ENCODE assay signal across 14 cellular contexts in the genomic region with DNA sequence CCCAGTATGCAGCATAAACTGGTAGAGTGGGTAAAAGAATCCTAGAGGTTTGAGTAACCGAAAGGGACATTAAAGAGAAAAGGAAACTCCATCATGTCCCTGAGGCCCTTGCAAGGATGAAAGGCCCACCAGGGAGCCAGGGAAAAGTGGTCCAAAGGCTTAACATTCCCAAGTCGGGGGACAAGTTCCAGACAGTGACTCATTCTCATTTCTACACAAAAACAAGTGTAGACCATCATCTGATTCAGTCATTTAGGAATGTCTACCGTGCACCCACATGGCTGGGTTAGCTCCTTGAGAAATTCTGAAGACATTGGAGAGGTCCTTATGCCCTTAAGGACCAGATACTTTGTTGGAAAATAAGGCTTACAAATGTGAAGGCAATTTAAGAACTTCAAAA. TPM values are rescaled to one million over a fixed set of nuclear protein-coding genes. Genes with fewer than 3 reads are reported as not detected.
DNase-seq lines count a peak whose midpoint lies in the region; ATAC-seq and TF ChIP-seq lines count a peak whose summit lies in the region.
"Had no signal": no experiment of that assay in that cellular context is flagged by ENCODE, and none has a peak within 500 bp of the region (broad histone marks: within the 10 kb centered on the region; RNA-seq: fewer than 3 reads in every experiment).

No MANE protein-coding gene starts in this region.

- TF ChIP-seq CTCF in SK-N-SH (IDR thresholded peaks at IDR 0.05), result no peak
- TF ChIP-seq CTCF in foreskin fibroblast (IDR thresholded peaks at IDR 0.05; ENCODE audit: low read depth, low read length), result no peak

- peak; percentile 80 for DNase-seq in EL
- DNase-seq in SK-N-SH, result no peak
- peak; percentile 76 for DNase-seq in foreskin fibroblast
- peak; percentile 75 for DNase-seq in posterior vena cava (ENCODE audit: low spot score)
- DNase-seq in NCI-H345 treated with DMSO at 0.1 percent for 48 hours (lab: John Stamatoyannopoulos, UW; ENCODE audit: unreplicated experiment), result no peak
- no peak for DNase-seq in COLO668 (lab: John Stamatoyannopoulos, UW; ENCODE audit: unreplicated experiment)
- no peak for DNase-seq in stimulated activated naive CD8-positive, alpha-beta T cell treated with anti-CD3 and anti-CD28 coated beads, Interleukin-15, amount 100 ng/mL, for 72 hours
- no peak for DNase-seq in activated naive CD4-positive, alpha-beta T cell treated with anti-CD3 and anti-CD28 coated beads, Interleukin-2, amount 50 U/mL, for 16 hours
- DNase-seq: activated CD8-positive, alpha-beta T cell treated with anti-CD3 and anti-CD28 coated beads, Interleukin-2, amount 10 ng/mL, durations not matched to agents 7 days and 5 days; COR-L47; GOT3; NCI-H2029; nucleus accumbens had no signal

- H3K4me3 ChIP-seq in SK-N-SH (ENCODE audit: low read depth in 2 of 2, low read length in 1 of 2), result no peak overlapping the region
- H3K4me3 ChIP-seq in foreskin fibroblast (ENCODE audit: low read depth in 1 of 2, low read length in 2 of 2), result no peak overlapping the region
- H3K4me3 ChIP-seq: SK-N-MC had no signal

- WGBS in SK-N-SH (ENCODE audit: low lambda C conversion rate), result 18% methylated on average over 3 of the region's 3 CpGs

- intact Hi-C loops in posterior vena cava (cut with DNase I), result no loop called here

- H3K9me2 ChIP-seq in SK-N-SH, result no peaks in the 10 kb centered on the region

- peak overlapping the region in 1 of 2 experiments; percentile 65; a peak in 2 of 4 replicates for H3K27ac ChIP-seq in SK-N-SH (ENCODE audit: low read depth in 2 of 2, low read length in 1 of 2)
- H3K27ac ChIP-seq: SK-N-MC had no signal

- no peak for ATAC-seq in stimulated activated naive CD8-positive, alpha-beta T cell treated with anti-CD3 and anti-CD28 coated beads, Interleukin-15, amount 100 ng/mL, for 72 hours
- ATAC-seq: activated CD8-positive, alpha-beta T cell treated with anti-CD3 and anti-CD28 coated beads, Interleukin-2, amount 10 ng/mL, durations not matched to agents 7 days and 5 days had no signal

- H3K27ac Mint-ChIP-seq in stimulated activated naive CD8-positive, alpha-beta T cell treated with anti-CD3 and anti-CD28 coated beads, Interleukin-15, amount 100 ng/mL, for 72 hours, result no peak overlapping the region
- H3K27ac Mint-ChIP-seq: activated CD8-positive, alpha-beta T cell treated with anti-CD3 and anti-CD28 coated beads, Interleukin-2, amount 10 ng/mL, durations not matched to agents 7 days and 5 days had no signal

- no peaks in the 10 kb centered on the region for H3K79me2 ChIP-seq in SK-N-SH (ENCODE audit: insufficient read depth)

- H3K9ac ChIP-seq in SK-N-SH, result no peak overlapping the region

- CTCF ChIA-PET in SK-N-SH (lab: Yijun Ruan, JAX), result no interaction called here

- H3K9me3 Mint-ChIP-seq in stimulated activated naive CD8-positive, alpha-beta T cell treated with anti-CD3 and anti-CD28 coated beads, Interleukin-15, amount 100 ng/mL, for 72 hours, result no peaks in the 10 kb centered on the region

- peaks cover 26% of the 10 kb centered on the region for H3K27me3 Mint-ChIP-seq in stimulated activated naive CD8-positive, alpha-beta T cell treated with anti-CD3 and anti-CD28 coated beads, Interleukin-15, amount 100 ng/mL, for 72 hours

- H3K36me3 ChIP-seq in SK-N-SH (replicated peaks in 1 of 2; ENCODE audit: control insufficient read depth in 1 of 2, insufficient read depth in 2 of 2, low read length in 1 of 2), result no peaks in the 10 kb centered on the region

- no peaks in the 10 kb centered on the region for H3K9me3 ChIP-seq in SK-N-SH

- TF ChIP-seq EP300 in SK-N-SH (IDR thresholded peaks at IDR 0.05; ENCODE audit: borderline replicate concordance in 1 of 2, low read depth in 1 of 2, low read length in 1 of 2), result peak in 1 of 2 experiments; percentile 26; a peak in 1 of 4 replicates

- H3K4me2 ChIP-seq in SK-N-SH, result no peak overlapping the region; the same call in 1 of the 2 replicates

- H3K4me1 Mint-ChIP-seq in stimulated activated naive CD8-positive, alpha-beta T cell treated with anti-CD3 and anti-CD28 coated beads, Interleukin-15, amount 100 ng/mL, for 72 hours, result no peaks in the 10 kb centered on the region

- POLR2A ChIA-PET in SK-N-SH (lab: Yijun Ruan, JAX), result no interaction called here

- no peak for TF ChIP-seq RAD21 in SK-N-SH (IDR thresholded peaks at IDR 0.05; ENCODE audit: low read length)

- H3K4me1 ChIP-seq in SK-N-SH (ENCODE audit: control insufficient read depth in 1 of 2, insufficient read depth in 2 of 2, low read depth in 1 of 2, low read length in 1 of 2), result peaks cover 0 to 7% of the 10 kb centered on the region in 2 experiments; a peak in 2 of 4 replicates

- peaks cover 16% of the 10 kb centered on the region for H3F3A ChIP-seq in SK-N-SH (replicated peaks; ENCODE audit: insufficient read depth)

- no peaks in the 10 kb centered on the region for H4K20me1 ChIP-seq in SK-N-SH (ENCODE audit: insufficient read depth)

- H3K27me3 ChIP-seq in SK-N-SH (ENCODE audit: insufficient read depth), result no peaks in the 10 kb centered on the region

- no peak overlapping the region for H3K4me3 Mint-ChIP-seq in stimulated activated naive CD8-positive, alpha-beta T cell treated with anti-CD3 and anti-CD28 coated beads, Interleukin-15, amount 100 ng/mL, for 72 hours
- H3K4me3 Mint-ChIP-seq: activated CD8-positive, alpha-beta T cell treated with anti-CD3 and anti-CD28 coated beads, Interleukin-2, amount 10 ng/mL, durations not matched to agents 7 days and 5 days had no signal

- peak overlapping the region; percentile 44; the same call in 1 of the 2 replicates for H2AFZ ChIP-seq in SK-N-SH (ENCODE audit: low read depth)

TF ChIP-seq in SK-N-SH, 30 proteins besides CTCF, POLR2A, EP300 and RAD21 (continues in another document):
- TF ChIP-seq FOSL2 (IDR thresholded peaks at IDR 0.05; ENCODE audit: borderline replicate concordance, low read depth) (peak; percentile 80), JUND (IDR thresholded peaks at IDR 0.05) (peak; percentile 66), SMC3 (IDR thresholded peaks at IDR 0.05; ENCODE audit: low read depth, low read length) (no peak), RXRA (IDR thresholded peaks at IDR 0.05; ENCODE audit: borderline replicate concordance, low read depth) (no peak), CHD2 (IDR thresholded peaks at IDR 0.05; ENCODE audit: low read length, partially characterized antibody) (no peak), MEF2A (IDR thresholded peaks at IDR 0.05; ENCODE audit: borderline replicate concordance, low read depth) (no peak), GATA2 (CRISPR knock-in tag; IDR thresholded peaks at IDR 0.05) (no peak), FOXJ3 (CRISPR knock-in tag; IDR thresholded peaks at IDR 0.05) (no peak), TEAD4 (IDR thresholded peaks at IDR 0.05; ENCODE audit: borderline replicate concordance, insufficient read depth) (no peak), MXI1 (IDR thresholded peaks at IDR 0.05; ENCODE audit: low read depth, low read length) (no peak)
- TF ChIP-seq, protein P1, sequence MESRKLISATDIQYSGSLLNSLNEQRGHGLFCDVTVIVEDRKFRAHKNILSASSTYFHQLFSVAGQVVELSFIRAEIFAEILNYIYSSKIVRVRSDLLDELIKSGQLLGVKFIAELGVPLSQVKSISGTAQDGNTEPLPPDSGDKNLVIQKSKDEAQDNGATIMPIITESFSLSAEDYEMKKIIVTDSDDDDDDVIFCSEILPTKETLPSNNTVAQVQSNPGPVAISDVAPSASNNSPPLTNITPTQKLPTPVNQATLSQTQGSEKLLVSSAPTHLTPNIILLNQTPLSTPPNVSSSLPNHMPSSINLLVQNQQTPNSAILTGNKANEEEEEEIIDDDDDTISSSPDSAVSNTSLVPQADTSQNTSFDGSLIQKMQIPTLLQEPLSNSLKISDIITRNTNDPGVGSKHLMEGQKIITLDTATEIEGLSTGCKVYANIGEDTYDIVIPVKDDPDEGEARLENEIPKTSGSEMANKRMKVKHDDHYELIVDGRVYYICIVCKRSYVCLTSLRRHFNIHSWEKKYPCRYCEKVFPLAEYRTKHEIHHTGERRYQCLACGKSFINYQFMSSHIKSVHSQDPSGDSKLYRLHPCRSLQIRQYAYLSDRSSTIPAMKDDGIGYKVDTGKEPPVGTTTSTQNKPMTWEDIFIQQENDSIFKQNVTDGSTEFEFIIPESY (IDR thresholded peaks at IDR 0.05; ENCODE audit: borderline replicate concordance, low read depth), result no peak
- TF ChIP-seq, protein P2, sequence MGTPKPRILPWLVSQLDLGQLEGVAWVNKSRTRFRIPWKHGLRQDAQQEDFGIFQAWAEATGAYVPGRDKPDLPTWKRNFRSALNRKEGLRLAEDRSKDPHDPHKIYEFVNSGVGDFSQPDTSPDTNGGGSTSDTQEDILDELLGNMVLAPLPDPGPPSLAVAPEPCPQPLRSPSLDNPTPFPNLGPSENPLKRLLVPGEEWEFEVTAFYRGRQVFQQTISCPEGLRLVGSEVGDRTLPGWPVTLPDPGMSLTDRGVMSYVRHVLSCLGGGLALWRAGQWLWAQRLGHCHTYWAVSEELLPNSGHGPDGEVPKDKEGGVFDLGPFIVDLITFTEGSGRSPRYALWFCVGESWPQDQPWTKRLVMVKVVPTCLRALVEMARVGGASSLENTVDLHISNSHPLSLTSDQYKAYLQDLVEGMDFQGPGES (IDR thresholded peaks at IDR 0.05; ENCODE audit: low read depth, low read length), result no peak
- TF ChIP-seq, protein P3, sequence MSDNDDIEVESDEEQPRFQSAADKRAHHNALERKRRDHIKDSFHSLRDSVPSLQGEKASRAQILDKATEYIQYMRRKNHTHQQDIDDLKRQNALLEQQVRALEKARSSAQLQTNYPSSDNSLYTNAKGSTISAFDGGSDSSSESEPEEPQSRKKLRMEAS (IDR thresholded peaks at IDR 0.05; ENCODE audit: low read depth), result 0 out of 2 replicates have a peak, but pooled peaks have one; percentile 34

RNA-seq across cellular contexts. Expression of a gene that starts 4.8 kb away (rescaled TPM):
- polyA plus RNA-seq in SK-N-SH (2012; rRNA removed), result 1.3 and 2.2 TPM in 2 replicates
- 1.0 and 1.2 TPM in 2 replicates for polyA plus RNA-seq in SK-N-SH (2012; cell fraction: cytosol; rRNA removed)
- 1.0 and 1.3 TPM in 2 replicates for polyA plus RNA-seq in SK-N-SH (2012; cell fraction: nucleus; rRNA removed)
- 10 to 100 TPM; 20.8 to 29.6 TPM for total RNA-seq in posterior vena cava
- total RNA-seq: activated CD8-positive, alpha-beta T cell treated with anti-CD3 and anti-CD28 coated beads, Interleukin-2, amount 10 ng/mL, durations not matched to agents 7 days and 5 days had no signal

Comparison
In these comparisons a context has a peak if more than half of its experiments do, and no peak if none do; other contexts are left out.
1. DNase-seq: peak in EL (single experiment), foreskin fibroblast (2 of 2) and posterior vena cava (single experiment); none in SK-N-SH (single experiment), NCI-H345 treated with DMSO at 0.1 percent for 48 hours (single experiment), COLO668 (single experiment), stimulated activated naive CD8-positive, alpha-beta T cell treated with anti-CD3 and anti-CD28 coated beads, Interleukin-15, amount 100 ng/mL, for 72 hours (0 of 2) and activated naive CD4-positive, alpha-beta T cell treated with anti-CD3 and anti-CD28 coated beads, Interleukin-2, amount 50 U/mL, for 16 hours (single experiment).